In genomic region chr3:87625911-87626310, GRCh38 we compare ENCODE assay signal across 27 cellular contexts.
DNase-seq lines count a peak whose midpoint lies in the region; ATAC-seq and TF ChIP-seq lines count a peak whose summit lies in the region.
"Had no signal": no experiment of that assay in that cellular context is flagged by ENCODE, and none has a peak within 500 bp of the region (broad histone marks: within the 10 kb centered on the region; RNA-seq: fewer than 3 reads in every experiment).

No MANE protein-coding gene starts in this region.

- TF ChIP-seq CTCF in astrocyte of the spinal cord (IDR thresholded peaks at IDR 0.05; ENCODE audit: low read depth, low read length): no peak

- in situ Hi-C loops in astrocyte of the spinal cord (cut with HindIII; ENCODE audit: low sequenced_read_pairs): no loop called here

- intact Hi-C loops in left ventricle myocardium superior (cut with micrococcal nuclease): no loop called here

- no peak overlapping the region for H3K4me3 ChIP-seq in astrocyte of the spinal cord (ENCODE audit: low read depth, low read length)
- H3K4me3 ChIP-seq: GM12878, HAP-1, SK-N-MC had no signal

- DNase-seq in Daoy (ENCODE audit: low read depth) (peak; percentile 29), LHCN-M2 (ENCODE audit: low read depth) (peak; percentile 52), astrocyte of the spinal cord (ENCODE audit: low read depth, low spot score) (peak; percentile 37), myocyte (ENCODE audit: low read depth) (peak; percentile 22), left ventricle myocardium superior (no peak), hepatic stellate cell (ENCODE audit: low spot score) (no peak)
- no peak for DNase-seq in stimulated activated CD4-positive, alpha-beta T cell treated with anti-CD3 and anti-CD28 coated beads, Interleukin-4, amount 100 ng/mL, for 1 hour
- DNase-seq: C1 segment of cervical spinal cord; CD4-positive, alpha-beta memory T cell; COR-L47; DMS53; GDM1; GOT3; KBM-7; NCI-H1048; NCI-H1417 treated with DMSO at 0.1 percent for 48 hours; NCI-H1694 treated with DMSO at 0.1 percent for 48 hours; NCI-H2081 treated with DMSO at 0.1 percent for 48 hours; NCI-H2171; NCI-H510A; NCI-H69; SHP77 treated with DMSO at 0.1 percent for 48 hours had no signal

- ATAC-seq in HG03571 (IDR thresholded peaks at IDR 0.05; ENCODE audit: unreplicated experiment): no peak
- no peak for ATAC-seq in left ventricle myocardium superior
- ATAC-seq: GM12878, Panc1 had no signal

Comparison
In these comparisons a context has a peak if more than half of its experiments do, and no peak if none do; other contexts are left out.
1. DNase-seq: peak in Daoy (single experiment), LHCN-M2 (single experiment), astrocyte of the spinal cord (single experiment) and myocyte (single experiment); none in left ventricle myocardium superior (single experiment), hepatic stellate cell (single experiment) and stimulated activated CD4-positive, alpha-beta T cell treated with anti-CD3 and anti-CD28 coated beads, Interleukin-4, amount 100 ng/mL, for 1 hour (single experiment).